33 cellular contexts compared by ENCODE assay signal in the genomic region with DNA sequence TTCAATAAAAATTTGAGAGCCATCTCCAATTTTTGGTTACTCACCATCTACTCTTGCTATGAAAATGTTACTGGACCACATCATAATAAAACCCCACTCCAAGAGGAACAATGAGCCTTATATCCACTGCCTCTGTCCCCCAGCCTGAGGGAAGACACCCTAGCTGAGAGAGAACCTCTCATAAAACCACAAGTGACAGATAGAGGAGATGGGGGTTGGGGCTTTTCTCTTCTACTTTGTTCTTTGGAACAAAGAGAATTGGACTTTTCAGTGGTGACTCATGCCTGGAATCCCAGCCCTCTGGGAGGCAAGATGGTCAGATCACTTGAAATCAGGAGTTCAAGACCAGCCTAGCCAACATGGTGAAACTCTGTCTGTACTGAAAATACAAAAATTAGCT. TPM values are rescaled to one million over a fixed set of nuclear protein-coding genes. Genes with fewer than 3 reads are reported as not detected.
"Had no signal": no experiment of that assay in that cellular context is flagged by ENCODE, and none has a peak within 500 bp of the region (broad histone marks: within the 10 kb centered on the region; RNA-seq: fewer than 3 reads in every experiment).

No MANE protein-coding gene starts in this region.

- H3K27me3 Mint-ChIP-seq: activated B cell treated with CpG ODN at 0.5 μM for 24 hours; activated CD4-positive, alpha-beta memory T cell treated with anti-CD3 and anti-CD28 coated beads for 36 hours; activated CD4-positive, alpha-beta T cell treated with anti-CD3 and anti-CD28 coated beads for 36 hours; activated naive CD4-positive, alpha-beta T cell treated with anti-CD3 and anti-CD28 coated beads, Interleukin-2, amount 50 U/mL, for 24 hours; central memory CD8-positive, alpha-beta T cell; effector memory CD8-positive, alpha-beta T cell; naive B cell; stimulated activated naive B cell treated with anti-CD40 and anti-IgM and Interleukin-4, amounts not matched to agents 10 μg/mL and 1 μg/mL and 100 μg/mL, for 72 hours had no signal

- H3K27ac Mint-ChIP-seq: activated B cell treated with CpG ODN at 0.5 μM for 24 hours; activated CD4-positive, alpha-beta memory T cell treated with anti-CD3 and anti-CD28 coated beads for 36 hours; activated CD4-positive, alpha-beta T cell treated with anti-CD3 and anti-CD28 coated beads for 36 hours; activated naive CD4-positive, alpha-beta T cell treated with anti-CD3 and anti-CD28 coated beads, Interleukin-2, amount 50 U/mL, for 24 hours; activated T-cell treated with anti-CD3 and anti-CD28 coated beads, Interleukin-2, amount 50 U/mL, for 72 hours; effector memory CD8-positive, alpha-beta T cell; naive B cell; stimulated activated naive B cell treated with anti-CD40 and anti-IgM and Interleukin-4, amounts not matched to agents 10 μg/mL and 1 μg/mL and 100 μg/mL, for 72 hours; T-helper 1 cell treated with Interleukin-12 subunit alpha and Interleukin-12 subunit beta and Interleukin-4 antibody, amounts not matched to agents 30 μg/mL and 1 μg/mL, for 36 hours had no signal

- H3K4me3 ChIP-seq: breast epithelium, gastrocnemius medialis, lower lobe of right lung, mucosa of descending colon, testis, upper lobe of left lung had no signal

- DNase-seq: activated B cell treated with CpG ODN at 0.5 μM for 24 hours; activated CD4-positive, alpha-beta memory T cell treated with anti-CD3 and anti-CD28 coated beads for 36 hours; activated CD4-positive, alpha-beta T cell treated with anti-CD3 and anti-CD28 coated beads for 36 hours; activated effector memory CD4-positive, alpha-beta T cell treated with anti-CD3 and anti-CD28 coated beads, Interleukin-2, amount 50 U/mL, for 16 hours; activated T-cell treated with anti-CD3 and anti-CD28 coated beads, Interleukin-2, amount 50 U/mL, for 72 hours; aorta; effector memory CD8-positive, alpha-beta T cell; gastrocnemius medialis; head of caudate nucleus; hypothalamus; lower lobe of right lung; mesendoderm; mucosa of descending colon; naive B cell; stimulated activated CD4-positive, alpha-beta T cell treated with anti-CD3 and anti-CD28 coated beads, Interleukin-2, amount 100 ng/mL, for 48 hours; stimulated activated CD8-positive, alpha-beta memory T cell treated with anti-CD3 and anti-CD28 coated beads, Interleukin-4, amount 100 ng/mL, for 48 hours; stimulated activated naive B cell treated with anti-CD40 and anti-IgM and Interleukin-4, amounts not matched to agents 10 μg/mL and 1 μg/mL and 100 μg/mL, for 72 hours; T1000; testis; upper lobe of left lung had no signal

- H3K36me3 Mint-ChIP-seq: activated CD4-positive, alpha-beta memory T cell treated with anti-CD3 and anti-CD28 coated beads for 36 hours; activated naive CD4-positive, alpha-beta T cell treated with anti-CD3 and anti-CD28 coated beads, Interleukin-2, amount 50 U/mL, for 24 hours; naive B cell; stimulated activated naive B cell treated with anti-CD40 and anti-IgM and Interleukin-4, amounts not matched to agents 10 μg/mL and 1 μg/mL and 100 μg/mL, for 72 hours had no signal

- H3K4me1 ChIP-seq: breast epithelium, gastrocnemius medialis, lower lobe of right lung, testis, upper lobe of left lung had no signal

- H3K4me1 Mint-ChIP-seq: activated B cell treated with CpG ODN at 0.5 μM for 24 hours; activated CD4-positive, alpha-beta T cell treated with anti-CD3 and anti-CD28 coated beads for 36 hours; activated naive CD4-positive, alpha-beta T cell treated with anti-CD3 and anti-CD28 coated beads, Interleukin-2, amount 50 U/mL, for 24 hours; central memory CD8-positive, alpha-beta T cell; naive B cell; stimulated activated naive B cell treated with anti-CD40 and anti-IgM and Interleukin-4, amounts not matched to agents 10 μg/mL and 1 μg/mL and 100 μg/mL, for 72 hours had no signal

- H3K27me3 ChIP-seq: breast epithelium, gastrocnemius medialis, testis, upper lobe of left lung had no signal

- H3K9me3 ChIP-seq: mucosa of descending colon, testis, upper lobe of left lung had no signal

- H3K36me3 ChIP-seq: breast epithelium, gastrocnemius medialis, lower lobe of right lung, upper lobe of left lung had no signal

- H3K4me3 Mint-ChIP-seq: activated B cell treated with CpG ODN at 0.5 μM for 24 hours; activated CD4-positive, alpha-beta memory T cell treated with anti-CD3 and anti-CD28 coated beads for 36 hours; activated CD4-positive, alpha-beta T cell treated with anti-CD3 and anti-CD28 coated beads for 36 hours; activated naive CD4-positive, alpha-beta T cell treated with anti-CD3 and anti-CD28 coated beads, Interleukin-2, amount 50 U/mL, for 24 hours; activated T-cell treated with anti-CD3 and anti-CD28 coated beads, Interleukin-2, amount 50 U/mL, for 72 hours; central memory CD8-positive, alpha-beta T cell; effector memory CD8-positive, alpha-beta T cell; naive B cell; stimulated activated naive B cell treated with anti-CD40 and anti-IgM and Interleukin-4, amounts not matched to agents 10 μg/mL and 1 μg/mL and 100 μg/mL, for 72 hours; T-helper 1 cell treated with Interleukin-12 subunit alpha and Interleukin-12 subunit beta and Interleukin-4 antibody, amounts not matched to agents 30 μg/mL and 1 μg/mL, for 36 hours had no signal

RNA-seq across cellular contexts. Expression of gene TAS2R16, which starts 27.6 kb away (rescaled TPM):
- total RNA-seq: activated B cell treated with CpG ODN at 0.5 μM for 24 hours; activated CD4-positive, alpha-beta memory T cell treated with anti-CD3 and anti-CD28 coated beads for 36 hours; activated CD4-positive, alpha-beta T cell treated with anti-CD3 and anti-CD28 coated beads for 36 hours; activated T-cell treated with anti-CD3 and anti-CD28 coated beads, Interleukin-2, amount 50 U/mL, for 72 hours; aorta; breast epithelium; dermis microvascular lymphatic vessel endothelial cell; endothelial cell of umbilical vein; esophagus mucosa; gastrocnemius medialis; lower lobe of right lung; mucosa of descending colon; osteoblast; posterior vena cava; renal cortical epithelial cell; sciatic nerve; testis; upper lobe of left lung had no signal
- polyA plus RNA-seq: aorta, endothelial cell of umbilical vein, keratinocyte, neural cell had no signal
